In genomic region chr9:136192289-136193126, GRCh38 we compare ENCODE assay signal across 2 cellular contexts.
TF ChIP-seq lines count a peak whose summit lies in the region.

No MANE protein-coding gene starts in this region.

TF ChIP-seq in SK-N-SH, 30 proteins besides CTCF, POLR2A, EP300 and RAD21 (continued from another document):
- no peak for TF ChIP-seq USF1 (IDR thresholded peaks at IDR 0.05; ENCODE audit: borderline replicate concordance, low read depth)
- TF ChIP-seq IRF3 (IDR thresholded peaks at IDR 0.05; ENCODE audit: low read depth, low read length): no peak
- TF ChIP-seq TAF1 (IDR thresholded peaks at IDR 0.05; ENCODE audit: borderline replicate concordance, low read depth, low read length): no peak
- TF ChIP-seq ZBTB33 (IDR thresholded peaks at IDR 0.05; ENCODE audit: borderline replicate concordance, low read depth): no peak
- no peak for TF ChIP-seq RFX5 (IDR thresholded peaks at IDR 0.05; ENCODE audit: low read length)
- TF ChIP-seq NRF1 (IDR thresholded peaks at IDR 0.05; ENCODE audit: low read depth, low read length): no peak
- no peak for TF ChIP-seq USF2 (IDR thresholded peaks at IDR 0.05; ENCODE audit: borderline replicate concordance, low read depth, low read length)
- no peak for TF ChIP-seq GATA2 (CRISPR knock-in tag; IDR thresholded peaks at IDR 0.05)

TF ChIP-seq in SK-N-SH treated with all-trans-retinoic acid at 6 μM for 48 hours, 23 proteins besides CTCF, POLR2A, EP300 and RAD21 (continued from another document):
- no peak for TF ChIP-seq TSHZ2 (CRISPR knock-in tag; IDR thresholded peaks at IDR 0.05)
- no peak for TF ChIP-seq POU6F1 (CRISPR knock-in tag; IDR thresholded peaks at IDR 0.05; ENCODE audit: borderline replicate concordance, low read depth)
- TF ChIP-seq CREB5 (CRISPR knock-in tag; IDR thresholded peaks at IDR 0.05; ENCODE audit: low read depth): no peak
- TF ChIP-seq ZFP30 (CRISPR knock-in tag; IDR thresholded peaks at IDR 0.05): no peak
- TF ChIP-seq TCF4 (CRISPR knock-in tag; IDR thresholded peaks at IDR 0.05; ENCODE audit: borderline replicate concordance): no peak
TF ChIP-seq in SK-N-SH treated with all-trans-retinoic acid at 6 μM for 48 hours: peak in this region for 0.
